In genomic region chr15:50471072-50471471, GRCh38 we compare ENCODE assay signal across 27 cellular contexts.
"Had no signal": no experiment of that assay in that cellular context is flagged by ENCODE, and none has a peak within 500 bp of the region (broad histone marks: within the 10 kb centered on the region; RNA-seq: fewer than 3 reads in every experiment).

No MANE protein-coding gene starts in this region.

- H3K4me1 ChIP-seq: neural progenitor cell, parathyroid adenoma, psoas muscle, right lobe of liver, sigmoid colon, stomach, thyroid gland, tibial nerve, upper lobe of left lung, vagina had no signal

- DNase-seq: natural killer cell; occipital lobe; ovary; posterior cingulate gyrus; psoas muscle; right cardiac atrium; right lobe of liver; sigmoid colon; small intestine; stimulated activated CD4-positive, alpha-beta T cell treated with anti-CD3 and anti-CD28 coated beads, Interleukin-15, amount 100 ng/mL, for 24 hours; stimulated activated CD4-positive, alpha-beta T cell treated with anti-CD3 and anti-CD28 coated beads, Interleukin-2, amount 100 ng/mL, for 24 hours; stimulated activated CD4-positive, alpha-beta T cell treated with anti-CD3 and anti-CD28 coated beads, Interleukin-2, amount 100 ng/mL, for 48 hours; stimulated activated CD4-positive, alpha-beta T cell treated with anti-CD3 and anti-CD28 coated beads, Interleukin-4, amount 100 ng/mL, for 24 hours; stimulated activated naive CD4-positive, alpha-beta T cell treated with Interleukin-2 at 50 U/mL for 16 hours; stomach; thyroid gland; trophoblast cell; upper lobe of left lung had no signal

- H3K79me2 ChIP-seq: parathyroid adenoma had no signal

- H2AFZ ChIP-seq: neural progenitor cell, parathyroid adenoma had no signal

- H3K9ac ChIP-seq: neural progenitor cell, parathyroid adenoma had no signal

- H3K27ac ChIP-seq: neural progenitor cell, ovary, parathyroid adenoma, psoas muscle, right lobe of liver, sigmoid colon, stomach, thoracic aorta, thyroid gland, tibial nerve, upper lobe of left lung, vagina had no signal

- H3K27me3 ChIP-seq: neural progenitor cell, ovary, right lobe of liver, sigmoid colon, stomach, thyroid gland, tibial nerve, upper lobe of left lung, vagina had no signal

- H3K9me3 ChIP-seq: ovary, psoas muscle, right lobe of liver, sigmoid colon, stomach, thoracic aorta, thyroid gland, tibial nerve, upper lobe of left lung, vagina had no signal

- H3K4me3 ChIP-seq: neural progenitor cell, ovary, psoas muscle, right lobe of liver, sigmoid colon, stomach, thoracic aorta, thyroid gland, tibial nerve, upper lobe of left lung, vagina had no signal

- H3K4me2 ChIP-seq: neural progenitor cell had no signal

- H3K9me3 Mint-ChIP-seq: natural killer cell; nephron; neural progenitor cell; stimulated activated effector memory CD8-positive, alpha-beta T cell treated with anti-CD3 and anti-CD28 coated beads, Interleukin-12 subunit alpha, Interleukin-12 subunit beta, amount 100 ng/mL, for 72 hours; stimulated activated naive CD8-positive, alpha-beta T cell treated with anti-CD3 and anti-CD28 coated beads, Interleukin-15, Interleukin-2, amounts not matched to agents 100 ng/mL and 50 ng/mL, for 24 hours had no signal

- ATAC-seq: natural killer cell; psoas muscle; right cardiac atrium; right lobe of liver; stimulated activated effector memory CD8-positive, alpha-beta T cell treated with anti-CD3 and anti-CD28 coated beads, Interleukin-12 subunit alpha, Interleukin-12 subunit beta, amount 100 ng/mL, for 72 hours had no signal

- H3K4me3 Mint-ChIP-seq: natural killer cell; nephron; neural progenitor cell; stimulated activated effector memory CD8-positive, alpha-beta T cell treated with anti-CD3 and anti-CD28 coated beads, Interleukin-12 subunit alpha, Interleukin-12 subunit beta, amount 100 ng/mL, for 72 hours; stimulated activated naive CD8-positive, alpha-beta T cell treated with anti-CD3 and anti-CD28 coated beads, Interleukin-15, Interleukin-2, amounts not matched to agents 100 ng/mL and 50 ng/mL, for 24 hours had no signal

- H3K4me1 Mint-ChIP-seq: nephron, neural progenitor cell had no signal

- H3K27ac Mint-ChIP-seq: natural killer cell; nephron; neural progenitor cell; progenitor cell of endocrine pancreas; stimulated activated naive CD8-positive, alpha-beta T cell treated with anti-CD3 and anti-CD28 coated beads, Interleukin-15, Interleukin-2, amounts not matched to agents 100 ng/mL and 50 ng/mL, for 24 hours had no signal

- H3K27me3 Mint-ChIP-seq: progenitor cell of endocrine pancreas; stimulated activated naive CD8-positive, alpha-beta T cell treated with anti-CD3 and anti-CD28 coated beads, Interleukin-15, Interleukin-2, amounts not matched to agents 100 ng/mL and 50 ng/mL, for 24 hours had no signal

- H3K36me3 ChIP-seq: ovary had no signal
